In the genomic region with DNA sequence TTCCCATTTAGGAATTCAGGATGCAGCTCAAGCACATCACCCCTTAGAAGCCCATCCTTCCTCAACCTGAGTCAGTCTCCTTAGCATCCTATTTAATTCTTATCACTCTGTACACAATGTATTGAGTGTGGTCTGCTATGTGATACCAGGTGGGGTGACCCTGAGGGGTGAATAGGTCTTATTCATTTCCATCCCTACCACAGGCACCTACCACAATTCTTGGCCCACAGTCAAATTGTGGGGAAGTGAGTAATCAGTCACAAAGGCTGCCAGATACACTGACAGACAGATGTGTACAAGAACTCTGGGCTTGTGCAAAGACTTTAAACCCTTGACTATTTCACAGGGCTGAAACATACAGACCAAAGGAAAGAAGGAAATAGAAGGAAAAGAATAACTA, we compare ENCODE assay signal across 8 cellular contexts.
DNase-seq lines count a peak whose midpoint lies in the region; ATAC-seq and TF ChIP-seq lines count a peak whose summit lies in the region.

No MANE protein-coding gene starts in this region.

- no peaks in the 10 kb centered on the region for H3K36me3 Mint-ChIP-seq in effector memory CD8-positive, alpha-beta T cell (ENCODE audit: insufficient read depth)

- TF ChIP-seq POLR2A in spleen (IDR thresholded peaks at IDR 0.05) (no peak), thyroid gland (IDR thresholded peaks at IDR 0.05) (no peak)

- ATAC-seq in GM18511 (IDR thresholded peaks at IDR 0.05; ENCODE audit: unreplicated experiment) (peak; percentile 93), HG02870 (IDR thresholded peaks at IDR 0.05; ENCODE audit: unreplicated experiment) (peak; percentile 82), left colon (peak; percentile 78)
- no peak for ATAC-seq in effector memory CD8-positive, alpha-beta T cell (replicated peaks)

- no peak overlapping the region for H3K4me3 Mint-ChIP-seq in effector memory CD8-positive, alpha-beta T cell

- POLR2A ChIA-PET in RWPE1 (lab: Yijun Ruan, JAX; ENCODE audit: low non-redundant PET): no interaction called here

- in situ Hi-C loops in G401 (cut with HindIII; ENCODE audit: low sequenced_read_pairs): no loop called here

- peaks cover 0 to 9% (median 0%) of the 10 kb centered on the region in 8 donors for H3K9me3 ChIP-seq in spleen
- no peaks in the 10 kb centered on the region for H3K9me3 ChIP-seq in thyroid gland

- H3K27me3 ChIP-seq in spleen (replicated peaks in 1 of 7): no peaks in the 10 kb centered on the region
- H3K27me3 ChIP-seq in thyroid gland: no peaks in the 10 kb centered on the region

- H3K27me3 Mint-ChIP-seq in effector memory CD8-positive, alpha-beta T cell: no peaks in the 10 kb centered on the region

- DNase-seq in RWPE1 (ENCODE audit: low spot score) (peak; percentile 82), left colon (peak in 1 of 2 donors; percentile 27), spleen (no peak), thyroid gland (no peak), G401 (ENCODE audit: low spot score) (no peak)
- DNase-seq in effector memory CD8-positive, alpha-beta T cell: no peak

- CTCF ChIA-PET in RWPE1 (lab: Yijun Ruan, JAX): no interaction called here

- no peak overlapping the region for H3K27ac ChIP-seq in RWPE1
- no peak overlapping the region for H3K27ac ChIP-seq in spleen
- H3K27ac ChIP-seq in thyroid gland: no peak overlapping the region

- intact Hi-C loops in left colon (cut with DNase I, micrococcal nuclease): no loop called here
- intact Hi-C loops in spleen (cut with DNase I; ENCODE audit: low total_unique reads): no loop called here
- intact Hi-C loops in thyroid gland (cut with DNase I): no loop called here

- H3K4me1 ChIP-seq in spleen: no peaks in the 10 kb centered on the region
- H3K4me1 ChIP-seq in thyroid gland: peaks cover 0 to 8% of the 10 kb centered on the region in 2 donors

- TF ChIP-seq CTCF in RWPE1 (conservative IDR thresholded peaks at IDR 0.05; ENCODE audit: low read depth) (no peak), spleen (IDR thresholded peaks at IDR 0.05 in 8 of 11, conservative IDR thresholded peaks at IDR 0.05 in 3 of 11) (no peak), thyroid gland (IDR thresholded peaks at IDR 0.05) (no peak)

- H3K36me3 ChIP-seq in spleen (no peaks in the 10 kb centered on the region), thyroid gland (no peaks in the 10 kb centered on the region)

- H3K4me3 ChIP-seq in spleen: no peak overlapping the region
- no peak overlapping the region for H3K4me3 ChIP-seq in thyroid gland (replicated peaks in 1 of 3)

- H3K9me3 Mint-ChIP-seq in effector memory CD8-positive, alpha-beta T cell: peaks cover 0 to 7% of the 10 kb centered on the region in 2 donors

- no peak overlapping the region for H3K27ac Mint-ChIP-seq in effector memory CD8-positive, alpha-beta T cell

- no peaks in the 10 kb centered on the region for H3K4me1 Mint-ChIP-seq in effector memory CD8-positive, alpha-beta T cell (ENCODE audit: low read depth in 2 of 2)
